Comparison of ENCODE assay signal across 8 cellular contexts in the genomic region with DNA sequence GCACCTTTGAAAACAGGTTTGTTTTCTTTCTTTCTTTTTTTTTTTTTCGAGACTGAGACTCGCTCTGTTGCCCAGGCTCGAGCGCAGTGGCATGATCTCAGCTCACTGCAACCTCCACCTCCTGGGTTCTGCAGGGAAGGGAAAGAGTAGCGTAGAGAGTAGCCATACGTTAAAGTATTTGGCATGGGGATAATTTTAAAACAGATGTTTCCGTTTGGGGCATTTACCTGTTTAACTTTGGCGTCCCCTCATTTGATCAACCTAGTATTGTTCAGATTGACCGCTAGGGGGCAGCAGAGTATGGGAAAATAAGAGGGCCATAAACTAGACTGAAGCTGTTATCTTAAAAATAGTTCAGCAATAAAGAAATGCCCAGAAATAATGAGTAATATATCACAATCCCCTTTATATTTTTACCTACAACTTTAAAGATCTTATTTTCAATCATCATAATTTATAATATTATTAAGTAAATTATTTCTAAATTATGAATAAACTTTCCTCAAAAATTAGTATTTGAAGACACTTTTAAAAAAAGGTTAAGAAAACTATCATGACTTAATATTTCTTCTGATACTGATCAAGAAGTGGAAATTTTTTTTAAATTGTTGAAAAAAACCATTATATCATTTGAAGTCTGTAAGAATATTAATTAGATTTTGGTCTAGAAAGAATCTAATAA. TPM values are rescaled to one million over a fixed set of nuclear protein-coding genes. Genes with fewer than 3 reads are reported as not detected.
DNase-seq lines count a peak whose midpoint lies in the region; ATAC-seq and TF ChIP-seq lines count a peak whose summit lies in the region.

No MANE protein-coding gene starts in this region.

- H3K27ac ChIP-seq in CD8-positive, alpha-beta memory T cell (ENCODE audit: low read depth, low read length): no peak overlapping the region
- no peak overlapping the region for H3K27ac ChIP-seq in OCI-LY1 (ENCODE audit: low read depth, low read length, poor library complexity, severe bottlenecking)
- H3K27ac ChIP-seq in fibroblast of lung (ENCODE audit: insufficient read depth, low read length): no peak overlapping the region
- no peak overlapping the region for H3K27ac ChIP-seq in neural progenitor cell
- H3K27ac ChIP-seq in suprapubic skin: no peak overlapping the region

- no peaks in the 10 kb centered on the region for H3K9me3 ChIP-seq in CD8-positive, alpha-beta memory T cell (ENCODE audit: low read length)
- 0 out of 2 replicates have a peak, but pooled peaks cover 3% of the 10 kb centered on the region for H3K9me3 ChIP-seq in OCI-LY1 (ENCODE audit: low read length)
- no peaks in the 10 kb centered on the region for H3K9me3 ChIP-seq in fibroblast of lung (ENCODE audit: control insufficient read depth, insufficient read depth, low read depth, low read length)
- H3K9me3 ChIP-seq in neural progenitor cell (ENCODE audit: low read depth): no peaks in the 10 kb centered on the region
- no peaks in the 10 kb centered on the region for H3K9me3 ChIP-seq in suprapubic skin

- H3K9ac ChIP-seq in OCI-LY1 (ENCODE audit: low read length): peak overlapping the region; percentile 33; the same call in 1 of the 2 replicates
- H3K9ac ChIP-seq in fibroblast of lung (ENCODE audit: insufficient read depth, low read length): no peak overlapping the region
- H3K9ac ChIP-seq in neural progenitor cell: no peak overlapping the region

- ATAC-seq in GM19467 (IDR thresholded peaks at IDR 0.05; ENCODE audit: unreplicated experiment): peak; percentile 92

- H2AFZ ChIP-seq in OCI-LY1 (ENCODE audit: low read length): peak overlapping the region; percentile 54; the same call in 1 of the 2 replicates
- no peak overlapping the region for H2AFZ ChIP-seq in fibroblast of lung (ENCODE audit: low read length)
- H2AFZ ChIP-seq in neural progenitor cell (replicated peaks): peak overlapping the region; percentile 88

- no peak for TF ChIP-seq POLR2A in suprapubic skin (IDR thresholded peaks at IDR 0.05)

- POLR2A ChIA-PET in CD8-positive, alpha-beta memory T cell (lab: Charles Lee): no interaction called here

- no peak for TF ChIP-seq EP300 in suprapubic skin (IDR thresholded peaks at IDR 0.05)

- H3K4me2 ChIP-seq in OCI-LY1 (ENCODE audit: low read length) (peak overlapping the region; percentile 78), fibroblast of lung (ENCODE audit: extremely low read depth, insufficient read depth, low read length) (no peak overlapping the region), neural progenitor cell (peak overlapping the region; percentile 67)

- H3K27ac Mint-ChIP-seq in CD8-positive, alpha-beta memory T cell: no peak overlapping the region
- H3K27ac Mint-ChIP-seq in activated T-cell treated with anti-CD3 and anti-CD28 coated beads, Interleukin-2, amount 50 U/mL, for 24 hours: no peak overlapping the region
- H3K27ac Mint-ChIP-seq in neural progenitor cell: no peak overlapping the region

- peak; percentile 49 to 78 (median 59) for DNase-seq in CD8-positive, alpha-beta memory T cell
- peak; percentile 44 for DNase-seq in HT1080 (ENCODE audit: low read depth)
- peak; percentile 38 for DNase-seq in activated T-cell treated with anti-CD3 and anti-CD28 coated beads, Interleukin-2, amount 50 U/mL, for 24 hours
- peak; percentile 49 to 76 for DNase-seq in fibroblast of lung (ENCODE audit: low read depth in 2 of 2)
- peak; percentile 77 for DNase-seq in neural progenitor cell (ENCODE audit: low spot score)
- DNase-seq in suprapubic skin (ENCODE audit: low spot score in 2 of 2): no peak

- TF ChIP-seq CTCF in OCI-LY1 (IDR thresholded peaks at IDR 0.05; ENCODE audit: low read length) (peak; percentile 78), fibroblast of lung (conservative IDR thresholded peaks at IDR 0.05 in 1 of 2, IDR thresholded peaks at IDR 0.05 in 1 of 2; ENCODE audit: low read depth in 1 of 2, low read length in 2 of 2) (peak; percentile 65 to 75), neural progenitor cell (IDR thresholded peaks at IDR 0.05) (peak; percentile 90), suprapubic skin (IDR thresholded peaks at IDR 0.05) (peak; percentile 62 to 64)

- H3K79me2 ChIP-seq in OCI-LY1 (ENCODE audit: insufficient read depth, low read length): no peaks in the 10 kb centered on the region
- H3K79me2 ChIP-seq in fibroblast of lung (ENCODE audit: control insufficient read depth, insufficient read depth, low read length): no peaks in the 10 kb centered on the region
- no peaks in the 10 kb centered on the region for H3K79me2 ChIP-seq in neural progenitor cell (ENCODE audit: low read depth)

- peaks cover 8 to 37% of the 10 kb centered on the region in 2 donors for H3K27me3 Mint-ChIP-seq in CD8-positive, alpha-beta memory T cell
- peaks cover 14% of the 10 kb centered on the region for H3K27me3 Mint-ChIP-seq in activated T-cell treated with anti-CD3 and anti-CD28 coated beads, Interleukin-2, amount 50 U/mL, for 24 hours
- peaks cover under 1% of the 10 kb centered on the region for H3K27me3 Mint-ChIP-seq in neural progenitor cell (ENCODE audit: insufficient read depth, low read depth)

- 15% methylated on average over 9 of the region's 9 CpGs for WGBS in suprapubic skin

- H3K27me3 ChIP-seq in CD8-positive, alpha-beta memory T cell (ENCODE audit: insufficient read depth, low read length, poor library complexity, severe bottlenecking): no peaks in the 10 kb centered on the region
- H3K27me3 ChIP-seq in OCI-LY1 (ENCODE audit: insufficient read depth, low read length): no peaks in the 10 kb centered on the region
- no peaks in the 10 kb centered on the region for H3K27me3 ChIP-seq in fibroblast of lung (ENCODE audit: control insufficient read depth, insufficient read depth, low read length)
- H3K27me3 ChIP-seq in neural progenitor cell: no peaks in the 10 kb centered on the region
- no peaks in the 10 kb centered on the region for H3K27me3 ChIP-seq in suprapubic skin

- CTCF ChIA-PET in CD8-positive, alpha-beta memory T cell (lab: Charles Lee): interaction anchor here (0.7 to 2.0 kb wide), 11 partner anchors 8 to 1386 kb away, joined by 3 to 12 read pairs (median 4); partner anchors contain the start of genes SLC18B1 and STX7

- peaks cover 0 to 3% (median 0%) of the 10 kb centered on the region in 5 donors for H3K9me3 Mint-ChIP-seq in CD8-positive, alpha-beta memory T cell
- no peaks in the 10 kb centered on the region for H3K9me3 Mint-ChIP-seq in activated T-cell treated with anti-CD3 and anti-CD28 coated beads, Interleukin-2, amount 50 U/mL, for 24 hours
- peaks cover 14% of the 10 kb centered on the region for H3K9me3 Mint-ChIP-seq in neural progenitor cell

- no peaks in the 10 kb centered on the region for H3K4me1 ChIP-seq in CD8-positive, alpha-beta memory T cell (ENCODE audit: insufficient read depth, low read length)
- peaks cover 10% of the 10 kb centered on the region for H3K4me1 ChIP-seq in OCI-LY1 (ENCODE audit: insufficient read depth, low read length, severe bottlenecking)
- no peaks in the 10 kb centered on the region for H3K4me1 ChIP-seq in fibroblast of lung (ENCODE audit: control insufficient read depth, extremely low read depth, insufficient read depth, low read length)
- peaks cover 19% of the 10 kb centered on the region for H3K4me1 ChIP-seq in neural progenitor cell
- peaks cover 3% of the 10 kb centered on the region for H3K4me1 ChIP-seq in suprapubic skin

- no peaks in the 10 kb centered on the region for H3F3A ChIP-seq in OCI-LY1 (ENCODE audit: insufficient read depth, low read length)
- H3F3A ChIP-seq in neural progenitor cell (ENCODE audit: low read depth): peaks cover 6% of the 10 kb centered on the region

- peaks cover 0 to 10% (median 0%) of the 10 kb centered on the region in 3 donors for H3K36me3 Mint-ChIP-seq in CD8-positive, alpha-beta memory T cell
- H3K36me3 Mint-ChIP-seq in activated T-cell treated with anti-CD3 and anti-CD28 coated beads, Interleukin-2, amount 50 U/mL, for 24 hours (ENCODE audit: low read depth): no peaks in the 10 kb centered on the region
- peaks cover 3% of the 10 kb centered on the region for H3K36me3 Mint-ChIP-seq in neural progenitor cell

- H3K4me1 Mint-ChIP-seq in CD8-positive, alpha-beta memory T cell: peaks cover 2 to 4% (median 3%) of the 10 kb centered on the region in 3 donors
- peaks cover 3% of the 10 kb centered on the region for H3K4me1 Mint-ChIP-seq in activated T-cell treated with anti-CD3 and anti-CD28 coated beads, Interleukin-2, amount 50 U/mL, for 24 hours (ENCODE audit: low read depth)
- H3K4me1 Mint-ChIP-seq in neural progenitor cell: peaks cover 17% of the 10 kb centered on the region

- no peaks in the 10 kb centered on the region for H3K9me2 ChIP-seq in OCI-LY1 (ENCODE audit: low read depth, low read length)

- H3K36me3 ChIP-seq in CD8-positive, alpha-beta memory T cell (ENCODE audit: insufficient read depth, low read length): no peaks in the 10 kb centered on the region
- H3K36me3 ChIP-seq in OCI-LY1 (ENCODE audit: insufficient read depth, low read length) (no peaks in the 10 kb centered on the region), fibroblast of lung (ENCODE audit: control insufficient read depth, insufficient read depth, low read length) (no peaks in the 10 kb centered on the region), neural progenitor cell (no peaks in the 10 kb centered on the region), suprapubic skin (no peaks in the 10 kb centered on the region)

- H4K20me1 ChIP-seq in OCI-LY1 (ENCODE audit: insufficient read depth, low read length) (no peaks in the 10 kb centered on the region), fibroblast of lung (ENCODE audit: control insufficient read depth, extremely low read depth, insufficient read depth, low read length) (no peaks in the 10 kb centered on the region), neural progenitor cell (ENCODE audit: low read depth) (no peaks in the 10 kb centered on the region)

- peak overlapping the region in 1 of 7 donors; percentile 61 for H3K4me3 Mint-ChIP-seq in CD8-positive, alpha-beta memory T cell
- no peak overlapping the region for H3K4me3 Mint-ChIP-seq in activated T-cell treated with anti-CD3 and anti-CD28 coated beads, Interleukin-2, amount 50 U/mL, for 24 hours
- H3K4me3 Mint-ChIP-seq in neural progenitor cell: peak overlapping the region; percentile 41

- H3K4me3 ChIP-seq in CD8-positive, alpha-beta memory T cell (ENCODE audit: low read length): no peak overlapping the region
- H3K4me3 ChIP-seq in OCI-LY1 (ENCODE audit: low read depth, low read length, poor library complexity, severe bottlenecking) (peak overlapping the region; percentile 56), fibroblast of lung (replicated peaks in 1 of 4; ENCODE audit: control extremely low read depth in 1 of 4, insufficient read depth in 1 of 4, low read depth in 3 of 4, low read length in 4 of 4) (peak overlapping the region in 1 of 4 experiments; percentile 2), neural progenitor cell (no peak overlapping the region), suprapubic skin (no peak overlapping the region)

RNA-seq across cellular contexts. Expression of gene TAAR9, which starts 7.6 kb away (rescaled TPM):
- total RNA-seq in CD8-positive, alpha-beta memory T cell: not detected
- not detected for polyA plus RNA-seq in CD8-positive, alpha-beta memory T cell
- not detected in 2 replicates for total RNA-seq in HT1080 (2014; rRNA removed; shearing (Covaris generic))
- not detected in 2 replicates for polyA plus RNA-seq in HT1080 (2015; cell fraction: cytosol; rRNA removed)
- polyA plus RNA-seq in HT1080 (2015; cell fraction: nucleus; rRNA removed): not detected in 2 replicates
- total RNA-seq in fibroblast of lung: not detected in 2 replicates
- not detected in 2 replicates for polyA plus RNA-seq in fibroblast of lung
- polyA plus RNA-seq in fibroblast of lung (2012): not detected in 2 replicates
- not detected in 2 replicates for polyA minus RNA-seq in fibroblast of lung (ENCODE audit: low replicate concordance)
- not detected in 2 replicates for total RNA-seq in neural progenitor cell (ENCODE audit: low replicate concordance)
- not detected for total RNA-seq in suprapubic skin

RNA-seq across cellular contexts. Expression of gene STX7, which starts 17.5 kb away (rescaled TPM):
- 10 to 100 TPM; 19.0 to 25.1 TPM for total RNA-seq in CD8-positive, alpha-beta memory T cell
- polyA plus RNA-seq in CD8-positive, alpha-beta memory T cell: 11.4 TPM
- total RNA-seq in HT1080 (2014; rRNA removed; shearing (Covaris generic)): 19.7 and 23.4 TPM in 2 replicates
- 21.9 and 29.0 TPM in 2 replicates for polyA plus RNA-seq in HT1080 (2015; cell fraction: cytosol; rRNA removed)
- polyA plus RNA-seq in HT1080 (2015; cell fraction: nucleus; rRNA removed): 17.2 and 21.5 TPM in 2 replicates
- 18.0 and 53.0 TPM in 2 replicates for total RNA-seq in fibroblast of lung
- 31.5 and 52.1 TPM in 2 replicates for polyA plus RNA-seq in fibroblast of lung
- polyA plus RNA-seq in fibroblast of lung (2012): 25.8 and 33.2 TPM in 2 replicates
- polyA minus RNA-seq in fibroblast of lung (ENCODE audit: low replicate concordance): 4.2 and 21.3 TPM in 2 replicates
- 27.8 and 35.4 TPM in 2 replicates for total RNA-seq in neural progenitor cell (ENCODE audit: low replicate concordance)
- total RNA-seq in suprapubic skin: 10 to 100 TPM; 24.9 to 43.5 (median 31.8) TPM

RNA-seq across cellular contexts. Expression of gene TAAR8, which starts 22.0 kb away (rescaled TPM):
- not detected for total RNA-seq in CD8-positive, alpha-beta memory T cell
- not detected for polyA plus RNA-seq in CD8-positive, alpha-beta memory T cell
- total RNA-seq in HT1080 (2014; rRNA removed; shearing (Covaris generic)): not detected in 2 replicates
- polyA plus RNA-seq in HT1080 (2015; cell fraction: cytosol; rRNA removed): not detected in 2 replicates
- polyA plus RNA-seq in HT1080 (2015; cell fraction: nucleus; rRNA removed): not detected in 2 replicates
- total RNA-seq in fibroblast of lung: not detected in 2 replicates
- polyA plus RNA-seq in fibroblast of lung: not detected in 2 replicates
- polyA plus RNA-seq in fibroblast of lung (2012): not detected in 2 replicates
- not detected in 2 replicates for polyA minus RNA-seq in fibroblast of lung (ENCODE audit: low replicate concordance)
- total RNA-seq in neural progenitor cell (ENCODE audit: low replicate concordance): not detected in 2 replicates
- total RNA-seq in suprapubic skin: not detected

RNA-seq across cellular contexts. Expression of gene TAAR6, which starts 39.7 kb away (rescaled TPM):
- not detected for total RNA-seq in CD8-positive, alpha-beta memory T cell
- polyA plus RNA-seq in CD8-positive, alpha-beta memory T cell: not detected
- not detected in 2 replicates for total RNA-seq in HT1080 (2014; rRNA removed; shearing (Covaris generic))
- not detected in 2 replicates for polyA plus RNA-seq in HT1080 (2015; cell fraction: cytosol; rRNA removed)
- not detected in 2 replicates for polyA plus RNA-seq in HT1080 (2015; cell fraction: nucleus; rRNA removed)
- not detected in 2 replicates for total RNA-seq in fibroblast of lung
- not detected in 2 replicates for polyA plus RNA-seq in fibroblast of lung
- polyA plus RNA-seq in fibroblast of lung (2012): not detected in 2 replicates
- not detected in 2 replicates for polyA minus RNA-seq in fibroblast of lung (ENCODE audit: low replicate concordance)
- total RNA-seq in neural progenitor cell (ENCODE audit: low replicate concordance): not detected in 2 replicates
- not detected for total RNA-seq in suprapubic skin

RNA-seq across cellular contexts. Expression of gene TAAR5, which starts 59.1 kb away (rescaled TPM):
- not detected for total RNA-seq in CD8-positive, alpha-beta memory T cell
- not detected for polyA plus RNA-seq in CD8-positive, alpha-beta memory T cell
- not detected in 2 replicates for total RNA-seq in HT1080 (2014; rRNA removed; shearing (Covaris generic))
- polyA plus RNA-seq in HT1080 (2015; cell fraction: cytosol; rRNA removed): not detected in 2 replicates
- polyA plus RNA-seq in HT1080 (2015; cell fraction: nucleus; rRNA removed): not detected in 2 replicates
- total RNA-seq in fibroblast of lung (not detected in 2 replicates), neural progenitor cell (ENCODE audit: low replicate concordance) (not detected in 2 replicates), suprapubic skin (not detected)
- not detected in 2 replicates for polyA plus RNA-seq in fibroblast of lung
- polyA plus RNA-seq in fibroblast of lung (2012): not detected in 2 replicates
- polyA minus RNA-seq in fibroblast of lung (ENCODE audit: low replicate concordance): not detected in 2 replicates

Comparison
In these comparisons a context has a peak if more than half of its experiments do, and no peak if none do; other contexts are left out.
1. DNase-seq: peak in CD8-positive, alpha-beta memory T cell (5 of 5), HT1080 (single experiment), activated T-cell treated with anti-CD3 and anti-CD28 coated beads, Interleukin-2, amount 50 U/mL, for 24 hours (single experiment), fibroblast of lung (2 of 2) and neural progenitor cell (single experiment); none in suprapubic skin (0 of 2).
2. Peak in every context shown above with its lines, with median percentiles within 50 percentile points of each other: CTCF ChIP-seq.